In the genomic region with DNA sequence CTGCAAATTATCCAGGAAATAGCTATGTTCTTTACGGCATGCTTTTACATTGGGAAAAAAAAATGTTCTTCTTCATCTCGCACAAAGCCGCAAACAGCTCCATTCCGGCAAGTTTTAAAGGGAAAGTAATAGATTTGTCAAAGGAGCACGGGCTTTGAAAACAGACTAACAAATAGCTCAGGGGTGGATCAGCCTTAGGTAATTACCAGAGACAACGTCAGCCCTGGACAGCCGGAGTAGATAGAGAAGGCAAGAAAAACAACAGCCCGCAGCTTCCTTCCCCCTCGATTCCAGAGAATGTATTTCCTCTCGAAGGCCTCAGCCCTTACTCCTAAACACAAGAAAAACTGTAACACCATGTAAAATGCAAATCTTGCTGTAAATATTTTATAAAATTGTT, we compare ENCODE assay signal across 9 cellular contexts.
A peak's percentile ranks its signal among the peaks of the same experiment; 100 is the strongest.
DNase-seq lines count a peak whose midpoint lies in the region; ATAC-seq, FAIRE-seq and TF ChIP-seq lines count a peak whose summit lies in the region.
"Had no signal": no experiment of that assay in that cellular context is flagged by ENCODE, and none has a peak within 500 bp of the region (broad histone marks: within the 10 kb centered on the region; RNA-seq: fewer than 3 reads in every experiment).

No MANE protein-coding gene starts in this region.

- in situ Hi-C loops in GM12878 (cut with MboI): loop anchor here (10.0 kb wide), 1 partner anchor 181 kb away; no protein-coding TSS in a partner anchor

- H3K9me2 ChIP-seq in SK-N-SH: no peaks in the 10 kb centered on the region

- peak overlapping the region; percentile 64 for H2AFZ ChIP-seq in SK-N-SH (ENCODE audit: low read depth)
- H2AFZ ChIP-seq in GM12878 (ENCODE audit: control insufficient read depth, low read depth, low read length): peak overlapping the region; percentile 45

- H3K79me2 ChIP-seq in SK-N-SH (ENCODE audit: insufficient read depth) (no peaks in the 10 kb centered on the region), GM12878 (ENCODE audit: control insufficient read depth, insufficient read depth, low read length) (no peaks in the 10 kb centered on the region; the same call in 1 of the 2 replicates)

- H3K9me3 ChIP-seq in SK-N-SH: no peaks in the 10 kb centered on the region
- H3K9me3 ChIP-seq in GM12878 (replicated peaks; ENCODE audit: control insufficient read depth, insufficient read depth, low read length): no peaks in the 10 kb centered on the region

- H3K4me2 ChIP-seq in SK-N-SH (no peak overlapping the region), GM12878 (ENCODE audit: control insufficient read depth, insufficient read depth) (peak overlapping the region; percentile 30)

- WGBS in SK-N-SH (ENCODE audit: low lambda C conversion rate): 18% methylated on average over 10 of the region's 10 CpGs
- 2% methylated on average over 10 of the region's 10 CpGs for WGBS in GM12878 (ENCODE audit: insufficient coverage, insufficient replicate concordance, low lambda C conversion rate, missing lambda C conversion rate)

- BruUV-seq in GM12878 (replicated peaks; lab: Mats Ljungman, UMichigan): no TSS peak

- ATAC-seq in SK-N-SH treated with all-trans-retinoic acid at 6 μM for 48 hours: no peak; the same call in 2 of the 3 replicates
- no peak for ATAC-seq in GM12878
- ATAC-seq in GM21717 (IDR thresholded peaks at IDR 0.05; ENCODE audit: unreplicated experiment): no peak

- H3K36me3 ChIP-seq in SK-N-SH (replicated peaks in 1 of 2; ENCODE audit: control insufficient read depth in 1 of 2, insufficient read depth in 2 of 2, low read length in 1 of 2) (no peaks in the 10 kb centered on the region), GM12878 (ENCODE audit: control insufficient read depth in 2 of 2, insufficient read depth in 2 of 2, low read length in 1 of 2) (no peaks in the 10 kb centered on the region)

- no peak for FAIRE-seq in GM12878 (lab: Jason Lieb, UNC)

- no peaks in the 10 kb centered on the region for H3K27me3 ChIP-seq in SK-N-SH (ENCODE audit: insufficient read depth)
- H3K27me3 ChIP-seq in GM12878 (replicated peaks in 1 of 2; ENCODE audit: control insufficient read depth in 2 of 2, insufficient read depth in 2 of 2, low read length in 1 of 2): no peaks in the 10 kb centered on the region; a peak in 1 of 4 replicates

- H3K4me3 ChIP-seq in SK-N-SH (ENCODE audit: low read depth in 2 of 2, low read length in 1 of 2) (no peak overlapping the region), GM12878 (peak overlapping the region; percentile 21; the same call in 1 of the 2 replicates)

- H4K20me1 ChIP-seq in SK-N-SH (ENCODE audit: insufficient read depth) (no peaks in the 10 kb centered on the region), GM12878 (ENCODE audit: control insufficient read depth, insufficient read depth) (no peaks in the 10 kb centered on the region)

- TF ChIP-seq CTCF in SK-N-SH (IDR thresholded peaks at IDR 0.05): no peak
- no peak for TF ChIP-seq CTCF in GM12878 (IDR thresholded peaks at IDR 0.05 in 2 of 3, conservative IDR thresholded peaks at IDR 0.05 in 1 of 3; ENCODE audit: control insufficient read depth in 2 of 3, extremely low read depth in 1 of 3, insufficient read depth in 1 of 3, low read depth in 3 of 3, low read length in 3 of 3)

- CTCF ChIA-PET in SK-N-SH (lab: Yijun Ruan, JAX): interaction anchor here (0.8 to 3.0 kb wide), 12 partner anchors 10 to 273 kb away, joined by 3 to 15 read pairs (median 3); partner anchors contain the start of gene ZNF423
- CTCF ChIA-PET in GM12878 (lab: Yijun Ruan, JAX): interaction anchor here (0.7 kb wide), 1 partner anchor 61 kb away, joined by 3 read pairs; no protein-coding TSS in a partner anchor

- RAD21 ChIA-PET in GM12878 (lab: Charles Lee; ENCODE audit: unreplicated experiment): no interaction called here

- H3K9ac ChIP-seq in SK-N-SH: no peak overlapping the region
- H3K9ac ChIP-seq in GM12878 (ENCODE audit: control insufficient read depth, insufficient read depth, low read length): no peak overlapping the region

- H3F3A ChIP-seq in SK-N-SH (replicated peaks; ENCODE audit: insufficient read depth): no peaks in the 10 kb centered on the region

- peak overlapping the region in 1 of 2 experiments; percentile 98; a peak in 3 of 4 replicates for H3K27ac ChIP-seq in SK-N-SH (ENCODE audit: low read depth in 2 of 2, low read length in 1 of 2)
- peak overlapping the region; percentile 77; the same call in 1 of the 2 replicates for H3K27ac ChIP-seq in GM12878 (ENCODE audit: control insufficient read depth, insufficient read depth)

- TF ChIP-seq RAD21 in SK-N-SH (IDR thresholded peaks at IDR 0.05; ENCODE audit: low read length): no peak
- no peak for TF ChIP-seq RAD21 in GM12878 (IDR thresholded peaks at IDR 0.05; ENCODE audit: insufficient read depth, low read depth, low read length)

- H3K4me1 ChIP-seq in SK-N-SH (ENCODE audit: control insufficient read depth in 1 of 2, insufficient read depth in 2 of 2, low read depth in 1 of 2, low read length in 1 of 2): peaks cover 11 to 84% of the 10 kb centered on the region in 2 experiments; a peak in 3 of 4 replicates
- peaks cover 64% of the 10 kb centered on the region for H3K4me1 ChIP-seq in GM12878 (ENCODE audit: control insufficient read depth, insufficient read depth, low read length)

- no peak for TF ChIP-seq POLR2A in GM12878 (IDR thresholded peaks at IDR 0.05; ENCODE audit: low read depth, low read length)

- SMC1A ChIA-PET in GM12878 (lab: Charles Lee; ENCODE audit: uncharacterized antibody, unreplicated experiment): no interaction called here

- POLR2A ChIA-PET in SK-N-SH (lab: Yijun Ruan, JAX) (interaction anchor here (0.7 kb wide), 1 partner anchor 68 kb away, joined by 4 read pairs; no protein-coding TSS in a partner anchor), GM12878 (lab: Charles Lee) (no interaction called here)

- intact Hi-C loops in GM12878 (cut with micrococcal nuclease; ENCODE audit: unreplicated experiment): no loop called here

- TF ChIP-seq EP300 in SK-N-SH (IDR thresholded peaks at IDR 0.05; ENCODE audit: borderline replicate concordance in 1 of 2, low read depth in 1 of 2, low read length in 1 of 2): no peak
- TF ChIP-seq EP300 in GM12878 (IDR thresholded peaks at IDR 0.05; ENCODE audit: borderline replicate concordance in 1 of 2, control insufficient read depth in 1 of 2, low read depth in 2 of 2, low read length in 2 of 2): no peak

- DNase-seq in SK-N-SH (peak; percentile 63), GM12878 (ENCODE audit: low read depth, low spot score) (no peak), iris pigment epithelial cell (ENCODE audit: low read depth) (peak; percentile 39), stromal cell of bone marrow (ENCODE audit: low read depth) (peak; percentile 19), DMS53 (lab: John Stamatoyannopoulos, UW) (no peak), NCI-H2196 (lab: John Stamatoyannopoulos, UW; ENCODE audit: unreplicated experiment) (no peak)
- DNase-seq: activated naive CD4-positive, alpha-beta T cell treated with anti-CD3 and anti-CD28 coated beads for 36 hours had no signal

TF ChIP-seq in SK-N-SH, 30 proteins besides CTCF, POLR2A, EP300 and RAD21 (continues in another document):
- TF ChIP-seq, protein P1, sequence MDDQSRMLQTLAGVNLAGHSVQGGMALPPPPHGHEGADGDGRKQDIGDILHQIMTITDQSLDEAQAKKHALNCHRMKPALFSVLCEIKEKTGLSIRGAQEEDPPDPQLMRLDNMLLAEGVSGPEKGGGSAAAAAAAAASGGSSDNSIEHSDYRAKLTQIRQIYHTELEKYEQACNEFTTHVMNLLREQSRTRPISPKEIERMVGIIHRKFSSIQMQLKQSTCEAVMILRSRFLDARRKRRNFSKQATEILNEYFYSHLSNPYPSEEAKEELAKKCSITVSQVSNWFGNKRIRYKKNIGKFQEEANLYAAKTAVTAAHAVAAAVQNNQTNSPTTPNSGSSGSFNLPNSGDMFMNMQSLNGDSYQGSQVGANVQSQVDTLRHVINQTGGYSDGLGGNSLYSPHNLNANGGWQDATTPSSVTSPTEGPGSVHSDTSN (IDR thresholded peaks at IDR 0.05): no peak
- TF ChIP-seq POLR2AphosphoS5 (IDR thresholded peaks at IDR 0.05; ENCODE audit: low read depth, low read length): no peak
- TF ChIP-seq FOXJ3 (CRISPR knock-in tag; IDR thresholded peaks at IDR 0.05): no peak
- no peak for TF ChIP-seq TCF12 (IDR thresholded peaks at IDR 0.05)
- no peak for TF ChIP-seq RFX5 (IDR thresholded peaks at IDR 0.05; ENCODE audit: low read length)
- TF ChIP-seq SMC3 (IDR thresholded peaks at IDR 0.05; ENCODE audit: low read depth, low read length): no peak

TF ChIP-seq in SK-N-SH treated with all-trans-retinoic acid at 6 μM for 48 hours, 23 proteins besides CTCF, POLR2A, EP300 and RAD21 (continues in another document):
- TF ChIP-seq ESRRG (CRISPR knock-in tag; IDR thresholded peaks at IDR 0.05): no peak
- TF ChIP-seq ISL1 (CRISPR knock-in tag; IDR thresholded peaks at IDR 0.05): no peak
- TF ChIP-seq ZC3H10 (CRISPR knock-in tag; IDR thresholded peaks at IDR 0.05): no peak
- TF ChIP-seq ZNF565 (CRISPR knock-in tag; conservative IDR thresholded peaks at IDR 0.05; ENCODE audit: low read depth): no peak
- no peak for TF ChIP-seq CSDC2 (CRISPR knock-in tag; IDR thresholded peaks at IDR 0.05)

TF ChIP-seq in GM12878, 131 proteins besides CTCF, POLR2A, EP300 and RAD21 (continues in another document):
- no peak for TF ChIP-seq CREB1 (IDR thresholded peaks at IDR 0.05; ENCODE audit: low read depth)
- TF ChIP-seq CHD4 (IDR thresholded peaks at IDR 0.05): no peak
- TF ChIP-seq BHLHE40 (IDR thresholded peaks at IDR 0.05; ENCODE audit: borderline replicate concordance in 1 of 2, low read depth in 2 of 2, low read length in 1 of 2): no peak
- no peak for TF ChIP-seq EGR1 (IDR thresholded peaks at IDR 0.05; ENCODE audit: borderline replicate concordance in 1 of 2, low read depth in 2 of 2, low read length in 2 of 2)

Comparison
In these comparisons a context has a peak if more than half of its experiments do, and no peak if none do; other contexts are left out.
1. DNase-seq: peak in SK-N-SH (single experiment), iris pigment epithelial cell (single experiment) and stromal cell of bone marrow (single experiment); none in GM12878 (single experiment), DMS53 (single experiment) and NCI-H2196 (single experiment).